27 cellular contexts compared by ENCODE assay signal in genomic region chr6:119922814-119923213, GRCh38.
"Had no signal": no experiment of that assay in that cellular context is flagged by ENCODE, and none has a peak within 500 bp of the region (broad histone marks: within the 10 kb centered on the region; RNA-seq: fewer than 3 reads in every experiment).

No MANE protein-coding gene starts in this region.

- H3K27ac ChIP-seq: stomach, suprapubic skin, testis, thoracic aorta, thyroid gland, tibial artery, tibial nerve, transverse colon, upper lobe of left lung, upper lobe of right lung, uterus, vagina had no signal

- H3K4me1 ChIP-seq: stomach, suprapubic skin, testis, thyroid gland, tibial artery, tibial nerve, transverse colon, upper lobe of left lung, upper lobe of right lung, uterus, vagina had no signal

- ATAC-seq: stimulated activated effector memory CD8-positive, alpha-beta T cell treated with anti-CD3 and anti-CD28 coated beads, Interleukin-12 subunit alpha, Interleukin-12 subunit beta, amount 100 ng/mL, for 72 hours; stimulated activated memory B cell treated with anti-CD40 and anti-IgM and Interleukin-4, amounts not matched to agents 10 μg/mL and 1 μg/mL and 100 μg/mL, for 72 hours; stimulated activated naive B cell treated with anti-CD40 and anti-IgM and Interleukin-4, amounts not matched to agents 10 μg/mL and 1 μg/mL and 100 μg/mL, for 72 hours; stimulated activated naive CD8-positive, alpha-beta T cell treated with anti-CD3 and anti-CD28 coated beads, Interleukin-15, amount 100 ng/mL, for 72 hours; stimulated activated naive CD8-positive, alpha-beta T cell treated with anti-CD3 and anti-CD28 coated beads, Interleukin-15, Interleukin-2, amounts not matched to agents 100 U/mL and 50 U/mL, for 24 hours had no signal

- H3K4me3 ChIP-seq: stomach, suprapubic skin, testis, thoracic aorta, thyroid gland, tibial artery, tibial nerve, transverse colon, upper lobe of left lung, upper lobe of right lung, uterus, vagina had no signal

- DNase-seq: stimulated activated CD4-positive, alpha-beta T cell treated with anti-CD3 and anti-CD28 coated beads, Interleukin-2, amount 100 ng/mL, for 48 hours; stimulated activated CD4-positive, alpha-beta T cell treated with anti-CD3 and anti-CD28 coated beads, Interleukin-4, amount 100 ng/mL, for 1 hour; stimulated activated CD4-positive, alpha-beta T cell treated with anti-CD3 and anti-CD28 coated beads, Interleukin-4, amount 100 ng/mL, for 24 hours; stimulated activated CD4-positive, alpha-beta T cell treated with anti-CD3 and anti-CD28 coated beads, Interleukin-4, amount 100 ng/mL, for 4 hours; stimulated activated CD8-positive, alpha-beta memory T cell treated with anti-CD3 and anti-CD28 coated beads, Interleukin-4, amount 100 ng/mL, for 48 hours; stimulated activated naive B cell treated with anti-CD40 and anti-IgM and Interleukin-4, amounts not matched to agents 10 μg/mL and 1 μg/mL and 100 μg/mL, for 72 hours; stimulated activated naive CD4-positive, alpha-beta T cell; stimulated activated naive CD4-positive, alpha-beta T cell treated with Interleukin-2 at 50 U/mL for 16 hours; stimulated activated naive CD8-positive, alpha-beta T cell treated with anti-CD3 and anti-CD28 coated beads, Interleukin-15, amount 100 ng/mL, for 72 hours; stimulated activated naive CD8-positive, alpha-beta T cell treated with anti-CD3 and anti-CD28 coated beads, Interleukin-15, Interleukin-2, amounts not matched to agents 100 U/mL and 50 U/mL, for 24 hours; stomach; substantia nigra; testis; thyroid gland; tibial artery; transverse colon; trophoblast cell; upper lobe of left lung; upper lobe of right lung; uterus had no signal

- H3K9me3 ChIP-seq: testis, thyroid gland, vagina had no signal

- H3K36me3 ChIP-seq: stomach, suprapubic skin, thoracic aorta, thyroid gland, tibial artery, tibial nerve, transverse colon, upper lobe of left lung, upper lobe of right lung, uterus, vagina had no signal

- FAIRE-seq: urothelium cell line had no signal

- H3K27me3 ChIP-seq: stomach, suprapubic skin, testis, thyroid gland, tibial artery, tibial nerve, transverse colon, upper lobe of left lung, upper lobe of right lung, uterus, vagina had no signal
